In genomic region chr6:142902636-142903053, GRCh38 we compare ENCODE assay signal across 9 cellular contexts. TPM values are rescaled to one million over a fixed set of nuclear protein-coding genes. Genes with fewer than 3 reads are reported as not detected.
A peak's percentile ranks its signal among the peaks of the same experiment; 100 is the strongest.
DNase-seq lines count a peak whose midpoint lies in the region; ATAC-seq and TF ChIP-seq lines count a peak whose summit lies in the region.
"Had no signal": no experiment of that assay in that cellular context is flagged by ENCODE, and none has a peak within 500 bp of the region (broad histone marks: within the 10 kb centered on the region; RNA-seq: fewer than 3 reads in every experiment).

No MANE protein-coding gene starts in this region.

- ATAC-seq in GM19043 (IDR thresholded peaks at IDR 0.05; ENCODE audit: low read depth, unreplicated experiment) (peak; percentile 48), HG03354 (IDR thresholded peaks at IDR 0.05; ENCODE audit: poor library complexity, severe bottlenecking, unreplicated experiment) (peak; percentile 74)

- POLR2A ChIA-PET in AG04449 (lab: Yijun Ruan, JAX), result no interaction called here

- H3K9me3 ChIP-seq in SJCRH30 (replicated peaks), result no peaks in the 10 kb centered on the region

- no peaks in the 10 kb centered on the region for H3K27me3 Mint-ChIP-seq in activated naive CD4-positive, alpha-beta T cell treated with anti-CD3 and anti-CD28 coated beads, Interleukin-2, amount 50 U/mL, for 24 hours

- H3K36me3 Mint-ChIP-seq in activated naive CD4-positive, alpha-beta T cell treated with anti-CD3 and anti-CD28 coated beads, Interleukin-2, amount 50 U/mL, for 24 hours, result peaks cover 9% of the 10 kb centered on the region

- peak overlapping the region; percentile 94 for H3K27ac Mint-ChIP-seq in activated naive CD4-positive, alpha-beta T cell treated with anti-CD3 and anti-CD28 coated beads, Interleukin-2, amount 50 U/mL, for 24 hours

- peaks cover under 1% of the 10 kb centered on the region for H3K9me3 Mint-ChIP-seq in activated naive CD4-positive, alpha-beta T cell treated with anti-CD3 and anti-CD28 coated beads, Interleukin-2, amount 50 U/mL, for 24 hours
- H3K9me3 Mint-ChIP-seq: nephron had no signal

- H3K4me1 Mint-ChIP-seq in activated naive CD4-positive, alpha-beta T cell treated with anti-CD3 and anti-CD28 coated beads, Interleukin-2, amount 50 U/mL, for 24 hours, result peaks cover 13% of the 10 kb centered on the region

- peaks cover 24% of the 10 kb centered on the region for H3K4me1 ChIP-seq in SJCRH30

- CTCF ChIA-PET in AG04449 (lab: Yijun Ruan, JAX), result interaction anchor here (0.8 to 2.8 kb wide), 2 partner anchors 17 to 28 kb away, joined by 3 to 14 read pairs; no protein-coding TSS in a partner anchor

- H3K4me3 ChIP-seq in AG04449 (ENCODE audit: low read depth, low read length), result no peak overlapping the region; the same call in 1 of the 2 replicates
- H3K4me3 ChIP-seq in SJCRH30, result peak overlapping the region; percentile 16

- DNase-seq in AG04449 (ENCODE audit: low read depth, low spot score) (peak; percentile 96), SJCRH30 (peak; percentile 86 to 89), hepatic stellate cell (ENCODE audit: low spot score) (peak; percentile 57), DMS114 treated with DMSO at 0.1 percent for 48 hours (lab: John Stamatoyannopoulos, UW; ENCODE audit: unreplicated experiment) (no peak)
- DNase-seq in stimulated activated CD4-positive, alpha-beta T cell treated with anti-CD3 and anti-CD28 coated beads, Interleukin-4, amount 100 ng/mL, for 48 hours (ENCODE audit: low read depth in 2 of 2), result peak; percentile 37 to 50

- H3K27me3 ChIP-seq in SJCRH30, result no peaks in the 10 kb centered on the region

- TF ChIP-seq CTCF in AG04449 (IDR thresholded peaks at IDR 0.05; ENCODE audit: insufficient read depth, low read length, missing control alignments), result no peak

- peak overlapping the region; percentile 67 for H3K27ac ChIP-seq in SJCRH30

- no peaks in the 10 kb centered on the region for H3K36me3 ChIP-seq in SJCRH30

- H3K4me3 Mint-ChIP-seq in activated naive CD4-positive, alpha-beta T cell treated with anti-CD3 and anti-CD28 coated beads, Interleukin-2, amount 50 U/mL, for 24 hours, result peak overlapping the region; percentile 79
- H3K4me3 Mint-ChIP-seq: nephron had no signal

RNA-seq across cellular contexts. Expression of gene HIVEP2, which starts 42.3 kb away (rescaled TPM):
- total RNA-seq in SJCRH30 (2014; rRNA removed; shearing (Covaris generic)), result 8.2 and 11.6 TPM in 2 replicates
